In the genomic region with DNA sequence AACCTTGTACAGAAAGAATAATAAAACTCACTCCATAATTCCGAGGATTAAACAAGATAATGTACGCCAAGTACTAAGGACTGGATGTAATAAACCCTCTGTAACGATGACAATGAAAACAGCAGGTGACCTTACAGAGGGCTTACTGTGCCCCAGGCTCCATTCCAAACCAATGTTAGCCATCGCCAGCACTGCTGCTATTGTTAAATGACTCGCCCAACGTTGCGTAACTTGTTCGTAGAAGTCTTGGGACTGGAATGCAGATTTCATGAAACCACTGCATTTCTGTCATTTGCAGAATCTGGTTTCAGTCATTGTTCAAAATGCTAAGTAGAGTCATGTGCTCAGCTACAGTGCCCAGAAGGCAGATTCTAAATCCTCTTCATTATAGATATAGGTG, we compare ENCODE assay signal across 8 cellular contexts. TPM values are rescaled to one million over a fixed set of nuclear protein-coding genes. Genes with fewer than 3 reads are reported as not detected.
A peak's percentile ranks its signal among the peaks of the same experiment; 100 is the strongest.
DNase-seq lines count a peak whose midpoint lies in the region; ATAC-seq and TF ChIP-seq lines count a peak whose summit lies in the region.

No MANE protein-coding gene starts in this region.

- no peak overlapping the region for H3K4me3 Mint-ChIP-seq in activated CD4-positive, alpha-beta T cell treated with anti-CD3 and anti-CD28 coated beads, Interleukin-2, amount 10 ng/mL, durations not matched to agents 7 days and 5 days
- H3K4me3 Mint-ChIP-seq in activated naive CD4-positive, alpha-beta T cell treated with anti-CD3 and anti-CD28 coated beads, Interleukin-2, amount 10 ng/mL, durations not matched to agents 7 days and 5 days = no peak overlapping the region

- H3K27me3 ChIP-seq in foreskin keratinocyte = no peaks in the 10 kb centered on the region

- CTCF ChIA-PET in activated CD4-positive, alpha-beta T cell treated with anti-CD3 and anti-CD28 coated beads, Interleukin-2, amount 10 ng/mL, durations not matched to agents 7 days and 5 days (lab: Charles Lee) = interaction anchor here (1.3 kb wide), 1 partner anchor 414 kb away, joined by 3 read pairs; no protein-coding TSS in a partner anchor
- CTCF ChIA-PET in activated naive CD4-positive, alpha-beta T cell treated with anti-CD3 and anti-CD28 coated beads, Interleukin-2, amount 10 ng/mL, durations not matched to agents 7 days and 5 days (lab: Charles Lee) = no interaction called here

- peak; percentile 47 for ATAC-seq in foreskin keratinocyte
- ATAC-seq in stimulated activated naive CD8-positive, alpha-beta T cell treated with anti-CD3 and anti-CD28 coated beads, Interleukin-15, Interleukin-2, amounts not matched to agents 100 U/mL and 50 U/mL, for 24 hours = peak; percentile 34
- ATAC-seq in GM18909 (IDR thresholded peaks at IDR 0.05; ENCODE audit: poor library complexity, unreplicated experiment) = no peak

- peaks cover 48% of the 10 kb centered on the region for H3K4me1 ChIP-seq in foreskin keratinocyte

- H3K27ac ChIP-seq in foreskin keratinocyte = peak overlapping the region; percentile 96

- TF ChIP-seq CTCF in foreskin keratinocyte (conservative IDR thresholded peaks at IDR 0.05) = no peak

- DNase-seq in stimulated activated CD4-positive, alpha-beta T cell treated with anti-CD3 and anti-CD28 coated beads, Interleukin-12 subunit alpha, Interleukin-12 subunit beta, amount 100 ng/mL, for 48 hours (ENCODE audit: low read depth in 2 of 3, low spot score in 1 of 3) = peak; percentile 5 to 8 (median 8)
- no peak for DNase-seq in stimulated activated CD4-positive, alpha-beta T cell treated with anti-CD3 and anti-CD28 coated beads, Interleukin-4, amount 100 ng/mL, for 4 hours
- DNase-seq in RKO (ENCODE audit: low spot score) (peak; percentile 59), foreskin keratinocyte (peak; percentile 92 to 97)
- peak; percentile 26 for DNase-seq in stimulated activated naive CD8-positive, alpha-beta T cell treated with anti-CD3 and anti-CD28 coated beads, Interleukin-15, Interleukin-2, amounts not matched to agents 100 U/mL and 50 U/mL, for 24 hours
- no peak for DNase-seq in activated CD4-positive, alpha-beta T cell treated with anti-CD3 and anti-CD28 coated beads, Interleukin-2, amount 10 ng/mL, durations not matched to agents 7 days and 5 days
- DNase-seq in activated naive CD4-positive, alpha-beta T cell treated with anti-CD3 and anti-CD28 coated beads, Interleukin-2, amount 10 ng/mL, durations not matched to agents 7 days and 5 days = no peak

- no peaks in the 10 kb centered on the region for H3K36me3 Mint-ChIP-seq in activated CD4-positive, alpha-beta T cell treated with anti-CD3 and anti-CD28 coated beads, Interleukin-2, amount 10 ng/mL, durations not matched to agents 7 days and 5 days (ENCODE audit: low read depth)
- no peaks in the 10 kb centered on the region for H3K36me3 Mint-ChIP-seq in activated naive CD4-positive, alpha-beta T cell treated with anti-CD3 and anti-CD28 coated beads, Interleukin-2, amount 10 ng/mL, durations not matched to agents 7 days and 5 days

- H3K27ac Mint-ChIP-seq in activated CD4-positive, alpha-beta T cell treated with anti-CD3 and anti-CD28 coated beads, Interleukin-2, amount 10 ng/mL, durations not matched to agents 7 days and 5 days = no peak overlapping the region
- no peak overlapping the region for H3K27ac Mint-ChIP-seq in activated naive CD4-positive, alpha-beta T cell treated with anti-CD3 and anti-CD28 coated beads, Interleukin-2, amount 10 ng/mL, durations not matched to agents 7 days and 5 days

- peaks cover 4% of the 10 kb centered on the region for H3K27me3 Mint-ChIP-seq in activated CD4-positive, alpha-beta T cell treated with anti-CD3 and anti-CD28 coated beads, Interleukin-2, amount 10 ng/mL, durations not matched to agents 7 days and 5 days
- H3K27me3 Mint-ChIP-seq in activated naive CD4-positive, alpha-beta T cell treated with anti-CD3 and anti-CD28 coated beads, Interleukin-2, amount 10 ng/mL, durations not matched to agents 7 days and 5 days = peaks cover 4% of the 10 kb centered on the region

- H3K9me3 Mint-ChIP-seq in activated CD4-positive, alpha-beta T cell treated with anti-CD3 and anti-CD28 coated beads, Interleukin-2, amount 10 ng/mL, durations not matched to agents 7 days and 5 days = no peaks in the 10 kb centered on the region
- no peaks in the 10 kb centered on the region for H3K9me3 Mint-ChIP-seq in activated naive CD4-positive, alpha-beta T cell treated with anti-CD3 and anti-CD28 coated beads, Interleukin-2, amount 10 ng/mL, durations not matched to agents 7 days and 5 days

- POLR2A ChIA-PET in activated CD4-positive, alpha-beta T cell treated with anti-CD3 and anti-CD28 coated beads, Interleukin-2, amount 10 ng/mL, durations not matched to agents 7 days and 5 days (lab: Charles Lee) = no interaction called here

- peaks cover 14% of the 10 kb centered on the region for H3K4me1 Mint-ChIP-seq in activated CD4-positive, alpha-beta T cell treated with anti-CD3 and anti-CD28 coated beads, Interleukin-2, amount 10 ng/mL, durations not matched to agents 7 days and 5 days
- H3K4me1 Mint-ChIP-seq in activated naive CD4-positive, alpha-beta T cell treated with anti-CD3 and anti-CD28 coated beads, Interleukin-2, amount 10 ng/mL, durations not matched to agents 7 days and 5 days = no peaks in the 10 kb centered on the region

RNA-seq across cellular contexts. Expression of a gene that starts 0.7 kb away (rescaled TPM):
- 119 and 228 TPM in 2 replicates for total RNA-seq in foreskin keratinocyte
- 15.9 and 28.9 TPM in 2 replicates for polyA plus RNA-seq in foreskin keratinocyte
- total RNA-seq in activated CD4-positive, alpha-beta T cell treated with anti-CD3 and anti-CD28 coated beads, Interleukin-2, amount 10 ng/mL, durations not matched to agents 7 days and 5 days = 1 to 10 TPM in 1 of 2 experiments, under 1 TPM in 1; 0.72 to 1.1 TPM

Comparison
In these comparisons a context has a peak if more than half of its experiments do, and no peak if none do; other contexts are left out.
1. DNase-seq: peak in stimulated activated CD4-positive, alpha-beta T cell treated with anti-CD3 and anti-CD28 coated beads, Interleukin-12 subunit alpha, Interleukin-12 subunit beta, amount 100 ng/mL, for 48 hours (3 of 3), RKO (single experiment), foreskin keratinocyte (2 of 2) and stimulated activated naive CD8-positive, alpha-beta T cell treated with anti-CD3 and anti-CD28 coated beads, Interleukin-15, Interleukin-2, amounts not matched to agents 100 U/mL and 50 U/mL, for 24 hours (single experiment); none in stimulated activated CD4-positive, alpha-beta T cell treated with anti-CD3 and anti-CD28 coated beads, Interleukin-4, amount 100 ng/mL, for 4 hours (0 of 2), activated CD4-positive, alpha-beta T cell treated with anti-CD3 and anti-CD28 coated beads, Interleukin-2, amount 10 ng/mL, durations not matched to agents 7 days and 5 days (single experiment) and activated naive CD4-positive, alpha-beta T cell treated with anti-CD3 and anti-CD28 coated beads, Interleukin-2, amount 10 ng/mL, durations not matched to agents 7 days and 5 days (single experiment).
2. RNA of a gene that starts 0.7 kb away (total RNA-seq): 119 to 228 TPM in foreskin keratinocyte; 0.72 to 1.1 TPM in activated CD4-positive, alpha-beta T cell treated with anti-CD3 and anti-CD28 coated beads, Interleukin-2, amount 10 ng/mL, durations not matched to agents 7 days and 5 days; every median in the first group is over 10 times any median in the second.